21 cellular contexts compared by ENCODE assay signal in the genomic region with DNA sequence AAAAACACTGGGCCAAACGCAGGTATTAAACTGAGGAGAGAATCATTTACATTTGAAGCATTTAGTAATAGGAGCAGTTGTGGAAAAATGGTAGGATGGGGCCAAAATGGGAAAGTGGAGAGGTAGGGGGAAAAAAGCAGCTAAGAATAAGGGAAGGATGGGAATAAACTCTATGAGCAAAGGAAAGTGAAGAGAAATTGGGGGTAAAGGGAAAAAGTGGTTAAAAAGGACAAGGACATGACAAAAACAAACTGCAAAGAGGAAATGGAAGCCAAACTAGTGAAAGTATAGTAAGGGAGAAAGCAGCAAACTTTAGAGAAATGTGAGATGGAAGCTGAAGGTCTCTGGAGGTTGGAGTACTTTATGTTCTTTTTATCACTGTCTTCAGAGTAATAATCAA. TPM values are rescaled to one million over a fixed set of nuclear protein-coding genes. Genes with fewer than 3 reads are reported as not detected.
DNase-seq lines count a peak whose midpoint lies in the region; ATAC-seq, FAIRE-seq and TF ChIP-seq lines count a peak whose summit lies in the region.
"Had no signal": no experiment of that assay in that cellular context is flagged by ENCODE, and none has a peak within 500 bp of the region (broad histone marks: within the 10 kb centered on the region; RNA-seq: fewer than 3 reads in every experiment).

No MANE protein-coding gene starts in this region.

- no peak for TF ChIP-seq RAD21 in K562 (CRISPR knock-in tag; conservative IDR thresholded peaks at IDR 0.05 in 1 of 2, IDR thresholded peaks at IDR 0.05 in 1 of 2)

- H3K4me1 ChIP-seq in HEK293 (ENCODE audit: control insufficient read depth, insufficient read depth, low read length) (no peaks in the 10 kb centered on the region), K562 (replicated peaks in 1 of 2; ENCODE audit: control insufficient read depth in 2 of 2, insufficient read depth in 2 of 2, low read length in 2 of 2) (no peaks in the 10 kb centered on the region; a peak in 1 of 5 replicates)
- H3K4me1 ChIP-seq: BLaER1, Caco-2, HAP-1 had no signal

- H3K9ac ChIP-seq in K562 (ENCODE audit: insufficient read depth in 1 of 2, low read depth in 2 of 2, low read length in 2 of 2): no peak overlapping the region
- H3K9ac ChIP-seq: BLaER1 had no signal

- intact Hi-C loops in K562 (cut with micrococcal nuclease): no loop called here

- H4K20me1 ChIP-seq in K562 (replicated peaks; ENCODE audit: control insufficient read depth, insufficient read depth, low read length): no peaks in the 10 kb centered on the region
- H4K20me1 ChIP-seq: BLaER1 had no signal

- no TSS peak for BruUV-seq in K562 (replicated peaks; lab: Mats Ljungman, UMichigan)

- no peaks in the 10 kb centered on the region for H3K79me2 ChIP-seq in K562 (ENCODE audit: control insufficient read depth, insufficient read depth, low read length)

- H3K9me3 Mint-ChIP-seq in T-helper 1 cell treated with Interleukin-12 subunit alpha and Interleukin-12 subunit beta and Interleukin-4 antibody, amounts not matched to agents 30 μg/mL and 1 μg/mL, for 36 hours: no peaks in the 10 kb centered on the region
- H3K9me3 Mint-ChIP-seq in glutamatergic neuron (ENCODE audit: unreplicated experiment): no peaks in the 10 kb centered on the region
- H3K9me3 Mint-ChIP-seq: CD8-positive, alpha-beta T cell had no signal

- POLR2A ChIA-PET in HEK293 (lab: Yijun Ruan, JAX): no interaction called here
- POLR2A ChIA-PET in K562 (lab: Yijun Ruan, JAX): interaction anchor here (0.7 to 3.0 kb wide), 3 partner anchors 8 to 223 kb away, joined by 3 to 17 read pairs (median 4); no protein-coding TSS in a partner anchor

- DNase-seq in T-helper 1 cell (no peak), K562 (ENCODE audit: extremely low read depth in 1 of 4, low spot score in 3 of 4) (no peak), NCI-H2227 (lab: John Stamatoyannopoulos, UW; ENCODE audit: unreplicated experiment) (no peak), glutamatergic neuron (no peak)
- DNase-seq: Caco-2; CD4-positive, CD25-positive, alpha-beta regulatory T cell; CD8-positive, alpha-beta T cell; DMS153; DND-41; GOT3 had no signal

- in situ Hi-C loops in K562 (cut with MboI): no loop called here

- peak overlapping the region; percentile 1 for H3K27ac Mint-ChIP-seq in T-helper 1 cell treated with Interleukin-12 subunit alpha and Interleukin-12 subunit beta and Interleukin-4 antibody, amounts not matched to agents 30 μg/mL and 1 μg/mL, for 36 hours
- H3K27ac Mint-ChIP-seq in glutamatergic neuron (ENCODE audit: unreplicated experiment): no peak overlapping the region
- H3K27ac Mint-ChIP-seq: B cell; CD8-positive, alpha-beta T cell had no signal

- H3K27me3 Mint-ChIP-seq in T-helper 1 cell treated with Interleukin-12 subunit alpha and Interleukin-12 subunit beta and Interleukin-4 antibody, amounts not matched to agents 30 μg/mL and 1 μg/mL, for 36 hours (ENCODE audit: low read depth): no peaks in the 10 kb centered on the region
- H3K27me3 Mint-ChIP-seq in glutamatergic neuron (ENCODE audit: unreplicated experiment): no peaks in the 10 kb centered on the region
- H3K27me3 Mint-ChIP-seq: B cell; CD4-positive, CD25-positive, alpha-beta regulatory T cell had no signal

- TF ChIP-seq EP300 in K562 (IDR thresholded peaks at IDR 0.05; ENCODE audit: low read length): no peak

- no peak for FAIRE-seq in K562 (lab: Jason Lieb, UNC)
- FAIRE-seq: A204.1, G401.6, GM12892, H54 had no signal

- ATAC-seq in K562: no peak
- ATAC-seq: CD8-positive, alpha-beta T cell had no signal

- H3K27me3 ChIP-seq in K562 (ENCODE audit: control insufficient read depth in 2 of 2, insufficient read depth in 2 of 2, low read length in 2 of 2): no peaks in the 10 kb centered on the region
- H3K27me3 ChIP-seq: BLaER1 had no signal

- no peak overlapping the region for H3K4me3 Mint-ChIP-seq in T-helper 1 cell treated with Interleukin-12 subunit alpha and Interleukin-12 subunit beta and Interleukin-4 antibody, amounts not matched to agents 30 μg/mL and 1 μg/mL, for 36 hours
- no peak overlapping the region for H3K4me3 Mint-ChIP-seq in glutamatergic neuron (ENCODE audit: unreplicated experiment)
- H3K4me3 Mint-ChIP-seq: B cell; CD4-positive, CD25-positive, alpha-beta regulatory T cell; CD8-positive, alpha-beta T cell had no signal

- H3K4me2 ChIP-seq in K562 (ENCODE audit: insufficient read depth, low read length): no peak overlapping the region
- H3K4me2 ChIP-seq: BLaER1 had no signal

- H3K4me3 ChIP-seq in HEK293 (ENCODE audit: low read depth, low read length): no peak overlapping the region
- H3K4me3 ChIP-seq in K562: no peak overlapping the region
- H3K4me3 ChIP-seq: BLaER1, HAP-1 had no signal

- peaks cover 45% of the 10 kb centered on the region for H3K36me3 Mint-ChIP-seq in T-helper 1 cell treated with Interleukin-12 subunit alpha and Interleukin-12 subunit beta and Interleukin-4 antibody, amounts not matched to agents 30 μg/mL and 1 μg/mL, for 36 hours (ENCODE audit: low read depth)
- no peaks in the 10 kb centered on the region for H3K36me3 Mint-ChIP-seq in glutamatergic neuron (ENCODE audit: unreplicated experiment)

- H2AFZ ChIP-seq in K562 (ENCODE audit: low read depth, low read length): no peak overlapping the region

- no peaks in the 10 kb centered on the region for H3K9me1 ChIP-seq in K562 (ENCODE audit: control insufficient read depth, insufficient read depth, low read length)

- CTCF ChIA-PET in HEK293 (lab: Yijun Ruan, JAX) (interaction anchor here (0.7 to 1.7 kb wide), 6 partner anchors 13 to 284 kb away, joined by 3 to 4 read pairs (median 3); no protein-coding TSS in a partner anchor), K562 (lab: Yijun Ruan, JAX; ENCODE audit: low intra/inter-chr PET ratio) (no interaction called here)

- no peaks in the 10 kb centered on the region for H3K4me1 Mint-ChIP-seq in T-helper 1 cell treated with Interleukin-12 subunit alpha and Interleukin-12 subunit beta and Interleukin-4 antibody, amounts not matched to agents 30 μg/mL and 1 μg/mL, for 36 hours (ENCODE audit: low read depth)
- H3K4me1 Mint-ChIP-seq in glutamatergic neuron (ENCODE audit: low read depth, unreplicated experiment): no peaks in the 10 kb centered on the region
- H3K4me1 Mint-ChIP-seq: B cell had no signal

- H3K36me3 ChIP-seq in HEK293 (ENCODE audit: control insufficient read depth in 2 of 2, insufficient read depth in 1 of 2, low read length in 2 of 2): peaks cover 38 to 70% of the 10 kb centered on the region in 2 experiments
- H3K36me3 ChIP-seq in K562 (ENCODE audit: control insufficient read depth, insufficient read depth, low read length): peaks cover 84% of the 10 kb centered on the region

- no peak overlapping the region for H3K27ac ChIP-seq in HEK293 (ENCODE audit: extremely low read depth, low read depth, low read length)
- no peak overlapping the region for H3K27ac ChIP-seq in K562 (ENCODE audit: extremely low read depth, low read depth, low read length)
- H3K27ac ChIP-seq: 22Rv1, BLaER1, C4-2B had no signal

- TF ChIP-seq CTCF in HEK293 (tag by site-specific recombination; IDR thresholded peaks at IDR 0.05) (no peak), K562 (IDR thresholded peaks at IDR 0.05 in 2 of 3, conservative IDR thresholded peaks at IDR 0.05 in 1 of 3; ENCODE audit: insufficient read depth in 2 of 3, low read depth in 1 of 3, low read length in 3 of 3) (no peak), glutamatergic neuron (IDR thresholded peaks at IDR 0.05; ENCODE audit: partially characterized antibody, unreplicated experiment) (no peak)

- no peak for TF ChIP-seq POLR2A in K562 (conservative IDR thresholded peaks at IDR 0.05)

- H3K9me3 ChIP-seq in HEK293 (ENCODE audit: control insufficient read depth, insufficient read depth, low read depth, low read length): no peaks in the 10 kb centered on the region
- H3K9me3 ChIP-seq in K562 (replicated peaks; ENCODE audit: control insufficient read depth, insufficient read depth, low read depth, low read length): no peaks in the 10 kb centered on the region
- H3K9me3 ChIP-seq: BLaER1, Caco-2, HAP-1 had no signal

- 45% methylated on average over 1 of the region's 1 CpG for WGBS in K562 (ENCODE audit: insufficient coverage, low coverage, missing lambda C conversion rate)

RNA-seq across cellular contexts. Expression of a gene that starts 6.2 kb away (rescaled TPM):
- total RNA-seq in K562 (2011; cell fraction: chromatin; rRNA removed; ENCODE audit: low replicate concordance): not detected in 2 replicates
- total RNA-seq in K562 (2011; cell fraction: nucleolus; rRNA removed): not detected in 2 replicates
- total RNA-seq in K562 (2011; cell fraction: nucleoplasm; rRNA removed): not detected in 2 replicates
- not detected in 2 replicates for total RNA-seq in K562 (2014; rRNA removed)
- total RNA-seq in K562 (2014; rRNA removed; fragmentation: Illumina TruSeq; extraction: Trizol): not detected in 2 replicates
- not detected in 2 replicates for total RNA-seq in K562 (2015; rRNA removed; fragmentation: Illumina TruSeq; extraction: Trizol)
- total RNA-seq in K562 (2021): not detected in 2 replicates
- 0.20 TPM in 1 of 2 replicates, not detected in the other for polyA plus RNA-seq in K562 (2011; rRNA removed)
- 0.04 TPM in 1 of 2 replicates, not detected in the other for polyA plus RNA-seq in K562 (2011; cell fraction: cytosol; rRNA removed)
- 0.22 TPM in 1 of 2 replicates, not detected in the other for polyA plus RNA-seq in K562 (2011; cell fraction: nucleus; rRNA removed)
- 0.09 TPM in 1 of 2 replicates, not detected in the other for polyA plus RNA-seq in K562 (2012)
- not detected in 2 replicates for polyA plus RNA-seq in K562 (2014; fragmentation: Illumina TruSeq; extraction: Trizol)
- under 1 TPM in 1 of 2 experiments, not detected in 1; 0.08 TPM for polyA plus RNA-seq in K562 (2014; fragmentation: Nextera tagmentation; extraction: Ambion mirVana)
- not detected in 2 replicates for polyA plus RNA-seq in K562 (2014; rRNA removed)
- 0.33 TPM in 1 of 2 replicates, not detected in the other for polyA minus RNA-seq in K562 (2011; rRNA and poly(A)+ RNA removed)
- polyA minus RNA-seq in K562 (2011; cell fraction: cytosol; rRNA and poly(A)+ RNA removed): not detected in 2 replicates
- 0.44 TPM in 1 of 2 replicates, not detected in the other for polyA minus RNA-seq in K562 (2011; cell fraction: nucleus; rRNA and poly(A)+ RNA removed)
- 20.0 TPM for total RNA-seq in glutamatergic neuron (ENCODE audit: unreplicated experiment)

RNA-seq across cellular contexts. Expression of a gene that starts 23.5 kb away (rescaled TPM):
- 36.9 and 61.9 TPM in 2 replicates for total RNA-seq in K562 (2011; cell fraction: chromatin; rRNA removed; ENCODE audit: low replicate concordance)
- 15.2 and 22.2 TPM in 2 replicates for total RNA-seq in K562 (2011; cell fraction: nucleolus; rRNA removed)
- 40.5 and 82.1 TPM in 2 replicates for total RNA-seq in K562 (2011; cell fraction: nucleoplasm; rRNA removed)
- total RNA-seq in K562 (2014; rRNA removed): 12.4 and 15.4 TPM in 2 replicates
- 21.7 and 25.3 TPM in 2 replicates for total RNA-seq in K562 (2014; rRNA removed; fragmentation: Illumina TruSeq; extraction: Trizol)
- 21.4 and 21.7 TPM in 2 replicates for total RNA-seq in K562 (2015; rRNA removed; fragmentation: Illumina TruSeq; extraction: Trizol)
- total RNA-seq in K562 (2021): 26.7 and 29.9 TPM in 2 replicates
- 22.1 and 40.4 TPM in 2 replicates for polyA plus RNA-seq in K562 (2011; rRNA removed)
- polyA plus RNA-seq in K562 (2011; cell fraction: cytosol; rRNA removed): 7.6 and 24.2 TPM in 2 replicates
- 103 and 115 TPM in 2 replicates for polyA plus RNA-seq in K562 (2011; cell fraction: nucleus; rRNA removed)
- polyA plus RNA-seq in K562 (2012): 15.2 and 22.1 TPM in 2 replicates
- 35.5 and 37.7 TPM in 2 replicates for polyA plus RNA-seq in K562 (2014; fragmentation: Illumina TruSeq; extraction: Trizol)
- 1 to 10 TPM; 3.3 to 7.1 TPM for polyA plus RNA-seq in K562 (2014; fragmentation: Nextera tagmentation; extraction: Ambion mirVana)
- polyA plus RNA-seq in K562 (2014; rRNA removed): 21.8 and 24.4 TPM in 2 replicates
- polyA minus RNA-seq in K562 (2011; rRNA and poly(A)+ RNA removed): 37.0 and 56.3 TPM in 2 replicates
- 24.8 and 28.7 TPM in 2 replicates for polyA minus RNA-seq in K562 (2011; cell fraction: cytosol; rRNA and poly(A)+ RNA removed)
- 22.8 and 48.3 TPM in 2 replicates for polyA minus RNA-seq in K562 (2011; cell fraction: nucleus; rRNA and poly(A)+ RNA removed)
- 37.4 TPM for total RNA-seq in glutamatergic neuron (ENCODE audit: unreplicated experiment)

RNA-seq across cellular contexts. Expression of a gene that starts 37.8 kb away (rescaled TPM):
- total RNA-seq in K562 (2011; cell fraction: chromatin; rRNA removed; ENCODE audit: low replicate concordance): 1.3 and 1.5 TPM in 2 replicates
- 1.2 and 1.5 TPM in 2 replicates for total RNA-seq in K562 (2011; cell fraction: nucleolus; rRNA removed)
- 1.8 and 2.4 TPM in 2 replicates for total RNA-seq in K562 (2011; cell fraction: nucleoplasm; rRNA removed)
- total RNA-seq in K562 (2014; rRNA removed) (1.2 and 1.5 TPM in 2 replicates), K562 (2014; rRNA removed; fragmentation: Illumina TruSeq; extraction: Trizol) (1.7 and 2.1 TPM in 2 replicates), K562 (2015; rRNA removed; fragmentation: Illumina TruSeq; extraction: Trizol) (2.1 and 2.3 TPM in 2 replicates), K562 (2021) (1.1 and 1.2 TPM in 2 replicates), glutamatergic neuron (ENCODE audit: unreplicated experiment) (0.47 TPM)
- polyA plus RNA-seq in K562 (2011; rRNA removed) (1.0 and 1.2 TPM in 2 replicates), K562 (2014; fragmentation: Illumina TruSeq; extraction: Trizol) (1.0 and 1.3 TPM in 2 replicates), K562 (2014; fragmentation: Nextera tagmentation; extraction: Ambion mirVana) (1 to 10 TPM; 2.5 to 3.6 TPM), K562 (2014; rRNA removed) (0.82 and 1.2 TPM in 2 replicates)
- polyA plus RNA-seq in K562 (2011; cell fraction: cytosol; rRNA removed): 0.36 and 0.41 TPM in 2 replicates
- 1.1 and 1.9 TPM in 2 replicates for polyA plus RNA-seq in K562 (2011; cell fraction: nucleus; rRNA removed)
- polyA plus RNA-seq in K562 (2012): 0.99 and 1.8 TPM in 2 replicates
- polyA minus RNA-seq in K562 (2011; rRNA and poly(A)+ RNA removed): 1.3 and 2.2 TPM in 2 replicates
- polyA minus RNA-seq in K562 (2011; cell fraction: cytosol; rRNA and poly(A)+ RNA removed): not detected in 2 replicates
- 1.2 and 3.4 TPM in 2 replicates for polyA minus RNA-seq in K562 (2011; cell fraction: nucleus; rRNA and poly(A)+ RNA removed)

Comparison
In these comparisons a context has a peak if more than half of its experiments do, and no peak if none do; other contexts are left out.
1. RNA of a gene that starts 6.2 kb away (total RNA-seq): 20.0 TPM in glutamatergic neuron (single experiment); not detected in K562; every median in the first group is over 10 times any median in the second.